In genomic region chr4:89164400-89164799, GRCh38 we compare ENCODE assay signal across 21 cellular contexts. TPM values are rescaled to one million over a fixed set of nuclear protein-coding genes. Genes with fewer than 3 reads are reported as not detected.
DNase-seq lines count a peak whose midpoint lies in the region; ATAC-seq and TF ChIP-seq lines count a peak whose summit lies in the region.
"Had no signal": no experiment of that assay in that cellular context is flagged by ENCODE, and none has a peak within 500 bp of the region (broad histone marks: within the 10 kb centered on the region; RNA-seq: fewer than 3 reads in every experiment).

No MANE protein-coding gene starts in this region.

- peak; percentile 15; the same call in 1 of the 2 replicates for TF ChIP-seq CTCF in SK-N-SH (IDR thresholded peaks at IDR 0.05)
- TF ChIP-seq CTCF in Panc1 (IDR thresholded peaks at IDR 0.05), result peak; percentile 22; the same call in 1 of the 2 replicates
- TF ChIP-seq CTCF in neural crest cell (conservative IDR thresholded peaks at IDR 0.05), result peak; percentile 27
- TF ChIP-seq CTCF in tibial nerve (IDR thresholded peaks at IDR 0.05), result no peak

- TF ChIP-seq EP300 in SK-N-SH (IDR thresholded peaks at IDR 0.05; ENCODE audit: borderline replicate concordance in 1 of 2, low read depth in 1 of 2, low read length in 1 of 2) (no peak), Ishikawa (IDR thresholded peaks at IDR 0.05; ENCODE audit: borderline replicate concordance) (no peak), tibial nerve (IDR thresholded peaks at IDR 0.05) (no peak)

- H3K36me3 ChIP-seq in SK-N-SH (replicated peaks in 1 of 2; ENCODE audit: control insufficient read depth in 1 of 2, insufficient read depth in 2 of 2, low read length in 1 of 2), result no peaks in the 10 kb centered on the region
- H3K36me3 ChIP-seq in Panc1 (ENCODE audit: control insufficient read depth, insufficient read depth, low read length), result no peaks in the 10 kb centered on the region
- no peaks in the 10 kb centered on the region for H3K36me3 ChIP-seq in tibial nerve
- H3K36me3 ChIP-seq: brain microvascular endothelial cell, right atrium auricular region, SJSA1 had no signal

- no peak overlapping the region for H3K4me2 ChIP-seq in SK-N-SH

- H3K9me2 ChIP-seq in SK-N-SH, result no peaks in the 10 kb centered on the region

- POLR2A ChIA-PET in SK-N-SH (lab: Yijun Ruan, JAX), result no interaction called here
- POLR2A ChIA-PET in Panc1 (lab: Charles Lee), result no interaction called here

- H4K20me1 ChIP-seq in SK-N-SH (ENCODE audit: insufficient read depth), result no peaks in the 10 kb centered on the region

- no peak overlapping the region for H3K4me3 Mint-ChIP-seq in neural crest cell
- H3K4me3 Mint-ChIP-seq: activated naive CD8-positive, alpha-beta T cell treated with anti-CD3 and anti-CD28 coated beads, Interleukin-2, amount 50 U/mL, for 24 hours; CD8-positive, alpha-beta memory T cell; dendritic cell treated with granulocyte-macrophage colony-stimulating factor and Interleukin-4, amounts not matched to agents 40 ng/mL and 50 ng/mL, for 4 days had no signal

- no peak overlapping the region for H3K4me3 ChIP-seq in SK-N-SH (ENCODE audit: low read depth in 2 of 2, low read length in 1 of 2)
- H3K4me3 ChIP-seq in Panc1 (ENCODE audit: low read depth in 2 of 2, low read length in 2 of 2), result no peak overlapping the region
- no peak overlapping the region for H3K4me3 ChIP-seq in tibial nerve
- H3K4me3 ChIP-seq: lung, right atrium auricular region, SJSA1 had no signal

- H3K27me3 ChIP-seq in SK-N-SH (ENCODE audit: insufficient read depth) (no peaks in the 10 kb centered on the region), Panc1 (ENCODE audit: control insufficient read depth, insufficient read depth, low read length) (no peaks in the 10 kb centered on the region), tibial nerve (no peaks in the 10 kb centered on the region)
- H3K27me3 ChIP-seq: brain microvascular endothelial cell, right atrium auricular region, SJSA1 had no signal

- H3K4me1 ChIP-seq in SK-N-SH (ENCODE audit: control insufficient read depth in 1 of 2, insufficient read depth in 2 of 2, low read depth in 1 of 2, low read length in 1 of 2) (no peaks in the 10 kb centered on the region), Panc1 (ENCODE audit: control insufficient read depth, insufficient read depth, low read length) (no peaks in the 10 kb centered on the region), tibial nerve (no peaks in the 10 kb centered on the region)
- H3K4me1 ChIP-seq: right atrium auricular region had no signal

- no peak overlapping the region for H3K27ac Mint-ChIP-seq in neural crest cell (ENCODE audit: unreplicated experiment)
- H3K27ac Mint-ChIP-seq: activated naive CD8-positive, alpha-beta T cell treated with anti-CD3 and anti-CD28 coated beads, Interleukin-2, amount 50 U/mL, for 24 hours; CD8-positive, alpha-beta memory T cell; dendritic cell treated with granulocyte-macrophage colony-stimulating factor and Interleukin-4, amounts not matched to agents 40 ng/mL and 50 ng/mL, for 4 days had no signal

- CTCF ChIA-PET in SK-N-SH (lab: Yijun Ruan, JAX) (interaction anchor here (0.6 to 1.5 kb wide), 5 partner anchors 11 to 490 kb away, joined by 3 to 10 read pairs (median 3); no protein-coding TSS in a partner anchor), Panc1 (lab: Charles Lee) (interaction anchor here (0.5 kb wide), 1 partner anchor 540 kb away, joined by 4 read pairs; no protein-coding TSS in a partner anchor)

- H3K9me3 Mint-ChIP-seq in neural crest cell, result no peaks in the 10 kb centered on the region
- H3K9me3 Mint-ChIP-seq: activated naive CD8-positive, alpha-beta T cell treated with anti-CD3 and anti-CD28 coated beads, Interleukin-2, amount 50 U/mL, for 24 hours; CD8-positive, alpha-beta memory T cell; dendritic cell treated with granulocyte-macrophage colony-stimulating factor and Interleukin-4, amounts not matched to agents 40 ng/mL and 50 ng/mL, for 4 days had no signal

- H3K27me3 Mint-ChIP-seq in neural crest cell (ENCODE audit: low read depth), result no peaks in the 10 kb centered on the region
- H3K27me3 Mint-ChIP-seq: dendritic cell treated with granulocyte-macrophage colony-stimulating factor and Interleukin-4, amounts not matched to agents 40 ng/mL and 50 ng/mL, for 4 days had no signal

- no peak overlapping the region for H3K9ac ChIP-seq in SK-N-SH

- TF ChIP-seq POLR2A in tibial nerve (IDR thresholded peaks at IDR 0.05), result no peak

- intact Hi-C loops in Panc1 (cut with micrococcal nuclease; ENCODE audit: unreplicated experiment), result no loop called here

- H3K27ac ChIP-seq in SK-N-SH (ENCODE audit: low read depth in 2 of 2, low read length in 1 of 2), result no peak overlapping the region
- H3K27ac ChIP-seq in Panc1 (ENCODE audit: low read length), result no peak overlapping the region
- H3K27ac ChIP-seq in tibial nerve, result no peak overlapping the region
- H3K27ac ChIP-seq: brain microvascular endothelial cell, right atrium auricular region, SJSA1 had no signal

- WGBS in SK-N-SH (ENCODE audit: low lambda C conversion rate), result 36% methylated on average over 2 of the region's 2 CpGs
- WGBS in tibial nerve, 2 donors, result 42 to 53% methylated on average over 2 of the region's 2 CpGs

- H3K79me2 ChIP-seq in SK-N-SH (ENCODE audit: insufficient read depth), result no peaks in the 10 kb centered on the region

- H3K9me3 ChIP-seq in SK-N-SH (no peaks in the 10 kb centered on the region), Panc1 (ENCODE audit: control insufficient read depth, insufficient read depth, low read depth, low read length) (no peaks in the 10 kb centered on the region), tibial nerve (no peaks in the 10 kb centered on the region)
- H3K9me3 ChIP-seq: right atrium auricular region, SJSA1 had no signal

- H3K4me1 Mint-ChIP-seq in neural crest cell, result no peaks in the 10 kb centered on the region
- H3K4me1 Mint-ChIP-seq: activated naive CD8-positive, alpha-beta T cell treated with anti-CD3 and anti-CD28 coated beads, Interleukin-2, amount 50 U/mL, for 24 hours; CD8-positive, alpha-beta memory T cell had no signal

- in situ Hi-C loops in Panc1 (cut with HindIII; ENCODE audit: low pct_unique_long_range_greater_than_20kb, low sequenced_read_pairs), result no loop called here

- H3K36me3 Mint-ChIP-seq in neural crest cell (ENCODE audit: low read depth), result no peaks in the 10 kb centered on the region
- H3K36me3 Mint-ChIP-seq: CD8-positive, alpha-beta memory T cell had no signal

- H2AFZ ChIP-seq in SK-N-SH (ENCODE audit: low read depth), result no peak overlapping the region

- ATAC-seq in SK-N-SH treated with all-trans-retinoic acid at 6 μM for 48 hours (no peak), Panc1 (no peak)
- ATAC-seq: activated naive CD8-positive, alpha-beta T cell treated with anti-CD3 and anti-CD28 coated beads, Interleukin-2, amount 50 U/mL, for 24 hours had no signal

- DNase-seq in SK-N-SH (no peak), Panc1 (ENCODE audit: low read depth, low spot score) (no peak), neural crest cell (ENCODE audit: low read depth, low spot score) (no peak), tibial nerve (ENCODE audit: low spot score in 2 of 2) (no peak), cerebellar cortex (ENCODE audit: low spot score) (no peak)
- no peak for DNase-seq in activated effector memory CD4-positive, alpha-beta T cell treated with Interleukin-2 at 50 U/mL for 16 hours
- DNase-seq: activated CD4-positive, CD25-positive, alpha-beta regulatory T cell treated with anti-CD3 and anti-CD28 coated beads, Interleukin-2, amount 50 U/mL, for 72 hours; activated naive CD8-positive, alpha-beta T cell treated with anti-CD3 and anti-CD28 coated beads, Interleukin-2, amount 50 U/mL, for 24 hours; brain microvascular endothelial cell; CD8-positive, alpha-beta memory T cell; HCEC 1CT; KBM-7; NCI-H446 treated with DMSO at 0.1 percent for 48 hours; occipital lobe; stimulated activated CD4-positive, alpha-beta T cell treated with anti-CD3 and anti-CD28 coated beads, Interleukin-12 subunit alpha, Interleukin-12 subunit beta, amount 100 ng/mL, for 4 hours had no signal

- no peak for TF ChIP-seq RAD21 in SK-N-SH (IDR thresholded peaks at IDR 0.05; ENCODE audit: low read length)
- peak; percentile 22 for TF ChIP-seq RAD21 in Ishikawa (IDR thresholded peaks at IDR 0.05; ENCODE audit: low read depth)

- H3F3A ChIP-seq in SK-N-SH (replicated peaks; ENCODE audit: insufficient read depth), result no peaks in the 10 kb centered on the region

- no TSS peak for BruUV-seq in Panc1 (replicated peaks; lab: Mats Ljungman, UMichigan)

TF ChIP-seq in SK-N-SH, 30 proteins besides CTCF, POLR2A, EP300 and RAD21 (continues in another document):
- TF ChIP-seq RXRA (IDR thresholded peaks at IDR 0.05; ENCODE audit: borderline replicate concordance, low read depth) (no peak), ELF1 (IDR thresholded peaks at IDR 0.05) (no peak), GATA2 (CRISPR knock-in tag; IDR thresholded peaks at IDR 0.05) (no peak), EZH2phosphoT487 (IDR thresholded peaks at IDR 0.05; ENCODE audit: borderline replicate concordance, low read depth) (no peak), MEF2A (IDR thresholded peaks at IDR 0.05; ENCODE audit: borderline replicate concordance, low read depth) (no peak), TEAD4 (IDR thresholded peaks at IDR 0.05; ENCODE audit: borderline replicate concordance, insufficient read depth) (no peak)

TF ChIP-seq in SK-N-SH treated with all-trans-retinoic acid at 6 μM for 48 hours, 23 proteins besides CTCF, POLR2A, EP300 and RAD21 (continues in another document):
- no peak for TF ChIP-seq PPARA (CRISPR knock-in tag; IDR thresholded peaks at IDR 0.05; ENCODE audit: borderline replicate concordance)
- TF ChIP-seq OSR1 (CRISPR knock-in tag; IDR thresholded peaks at IDR 0.05), result no peak
- TF ChIP-seq RARB (CRISPR knock-in tag; IDR thresholded peaks at IDR 0.05), result no peak

TF ChIP-seq in Ishikawa, 13 proteins besides CTCF, POLR2A, EP300 and RAD21:
- no peak for TF ChIP-seq EGR1 (IDR thresholded peaks at IDR 0.05)
- no peak for TF ChIP-seq TEAD4 (IDR thresholded peaks at IDR 0.05)
- TF ChIP-seq MAX (IDR thresholded peaks at IDR 0.05), result no peak
- TF ChIP-seq USF1 (IDR thresholded peaks at IDR 0.05), result no peak
- TF ChIP-seq NFIC (IDR thresholded peaks at IDR 0.05), result no peak
- TF ChIP-seq FOXM1 (IDR thresholded peaks at IDR 0.05; ENCODE audit: borderline replicate concordance, low read depth), result no peak
TF ChIP-seq in Ishikawa: peak in this region for 0.

RNA-seq across cellular contexts. Expression of gene TIGD2, which starts 53.1 kb away (rescaled TPM):
- 0.84 and 0.96 TPM in 2 replicates for polyA plus RNA-seq in SK-N-SH (2012; rRNA removed)
- 1.3 and 1.5 TPM in 2 replicates for polyA plus RNA-seq in SK-N-SH (2012; cell fraction: cytosol; rRNA removed)
- 0.40 and 0.61 TPM in 2 replicates for polyA plus RNA-seq in SK-N-SH (2012; cell fraction: nucleus; rRNA removed)
- total RNA-seq in Panc1 (2021; ENCODE audit: unreplicated experiment) (3.6 TPM), neural crest cell (9.4 and 10.3 TPM in 2 replicates), tibial nerve (1 to 10 TPM; 1.9 to 3.6 (median 2.0) TPM)
- polyA plus RNA-seq in Panc1 (2012; ENCODE audit: insufficient read length), result 1.1 TPM

Comparison
In these comparisons a context has a peak if more than half of its experiments do, and no peak if none do; other contexts are left out.
1. CTCF ChIP-seq: peak in SK-N-SH (single experiment), Panc1 (single experiment) and neural crest cell (single experiment); none in tibial nerve (0 of 5).